In genomic region chr11:74929431-74930363, GRCh38 we compare ENCODE assay signal across 8 cellular contexts. TPM values are rescaled to one million over a fixed set of nuclear protein-coding genes. Genes with fewer than 3 reads are reported as not detected.
DNase-seq lines count a peak whose midpoint lies in the region; ATAC-seq and TF ChIP-seq lines count a peak whose summit lies in the region.

No MANE protein-coding gene starts in this region.

- no peaks in the 10 kb centered on the region for H4K20me1 ChIP-seq in GM23338 (replicated peaks; ENCODE audit: insufficient read depth)

- no peak overlapping the region for H2AFZ ChIP-seq in GM23338

- H3K9me3 Mint-ChIP-seq in GM23338, result no peaks in the 10 kb centered on the region

- H3K27me3 ChIP-seq in GM23338 (ENCODE audit: insufficient read depth), result no peaks in the 10 kb centered on the region

- H3K36me3 Mint-ChIP-seq in GM23338 (ENCODE audit: low read depth), result no peaks in the 10 kb centered on the region

- H3K4me1 Mint-ChIP-seq in GM23338, result no peaks in the 10 kb centered on the region

- intact Hi-C loops in left cardiac atrium (cut with DNase I), result loop anchor here (1.0 to 10.0 kb wide), 4 partner anchors 103 to 315 kb away; partner anchors contain the start of gene TPBGL (in 2 of the 2)

- no peak overlapping the region for H3K4me3 Mint-ChIP-seq in GM23338

- TF ChIP-seq CTCF in GM23338 (conservative IDR thresholded peaks at IDR 0.05; ENCODE audit: low read depth in 2 of 2), result peak; percentile 93 to 98
- peak; percentile 84 for TF ChIP-seq CTCF in retinal pigment epithelial cell (conservative IDR thresholded peaks at IDR 0.05; ENCODE audit: low read depth, low read length)

- H3K4me3 ChIP-seq in GM23338, result no peak overlapping the region
- H3K4me3 ChIP-seq in retinal pigment epithelial cell (ENCODE audit: low read length), result no peak overlapping the region

- H3K4me1 ChIP-seq in GM23338 (ENCODE audit: insufficient read depth), result no peaks in the 10 kb centered on the region

- no peaks in the 10 kb centered on the region for H3K79me2 ChIP-seq in GM23338 (replicated peaks; ENCODE audit: insufficient read depth)

- H3F3A ChIP-seq in GM23338 (replicated peaks; ENCODE audit: low read depth), result no peaks in the 10 kb centered on the region

- H3K27me3 Mint-ChIP-seq in GM23338 (ENCODE audit: insufficient read depth, low read depth, poor library complexity), result no peaks in the 10 kb centered on the region

- H3K36me3 ChIP-seq in GM23338 (ENCODE audit: insufficient read depth), result no peaks in the 10 kb centered on the region

- H3K4me2 ChIP-seq in GM23338, result no peak overlapping the region

- H3K27ac ChIP-seq in GM23338 (ENCODE audit: low read depth), result no peak overlapping the region

- no peak overlapping the region for H3K27ac Mint-ChIP-seq in GM23338

- peak; percentile 56 for DNase-seq in D341Med (ENCODE audit: low spot score)
- DNase-seq in GM23338 (ENCODE audit: low spot score), result peak; percentile 95
- peak; percentile 13 for DNase-seq in NCI-H1436 treated with DMSO at 0.1 percent for 48 hours (lab: John Stamatoyannopoulos, UW)
- peak; percentile 69 to 79 for DNase-seq in SW 1271 (lab: John Stamatoyannopoulos, UW)
- peak; percentile 89 for DNase-seq in amniotic epithelial cell (ENCODE audit: low read depth)
- peak; percentile 63 for DNase-seq in left cardiac atrium
- peak; percentile 73 for DNase-seq in retinal pigment epithelial cell (ENCODE audit: low read depth)

- ATAC-seq in GM23338, result peak; percentile 98
- ATAC-seq in left cardiac atrium, result peak; percentile 84 to 87
- no peak for ATAC-seq in HG02885 (IDR thresholded peaks at IDR 0.05; ENCODE audit: poor library complexity, unreplicated experiment)

- no peaks in the 10 kb centered on the region for H3K9me2 ChIP-seq in GM23338 (ENCODE audit: insufficient read depth)

TF ChIP-seq in GM23338, 12 proteins besides CTCF, POLR2A, EP300 and RAD21:
- TF ChIP-seq ZNF114 (CRISPR knock-in tag; IDR thresholded peaks at IDR 0.05), result no peak

RNA-seq across cellular contexts. Expression of gene XRRA1, which starts 19.2 kb away (rescaled TPM):
- 3.0 and 4.9 TPM in 2 replicates for total RNA-seq in GM23338 (2014; rRNA removed; shearing (Covaris generic))
- 4.3 and 5.4 TPM in 2 replicates for polyA plus RNA-seq in GM23338 (2016; fragmentation: Nextera tagmentation; extraction: Ambion mirVana)
- 10 to 100 TPM in 1 of 2 donors, 1 to 10 TPM in 1; 5.3 to 13.8 TPM for total RNA-seq in left cardiac atrium

RNA-seq across cellular contexts. Expression of gene SPCS2, which starts 19.4 kb away (rescaled TPM):
- total RNA-seq in GM23338 (2014; rRNA removed; shearing (Covaris generic)), result 70.0 and 115 TPM in 2 replicates
- 329 and 334 TPM in 2 replicates for polyA plus RNA-seq in GM23338 (2016; fragmentation: Nextera tagmentation; extraction: Ambion mirVana)
- total RNA-seq in left cardiac atrium, result 100 to 1,000 TPM; 124 to 141 TPM

RNA-seq across cellular contexts. Expression of gene NEU3, which starts 59.0 kb away (rescaled TPM):
- total RNA-seq in GM23338 (2014; rRNA removed; shearing (Covaris generic)), result 23.4 and 25.9 TPM in 2 replicates
- 2.8 TPM in 2 replicates for polyA plus RNA-seq in GM23338 (2016; fragmentation: Nextera tagmentation; extraction: Ambion mirVana)
- total RNA-seq in left cardiac atrium, result 1 to 10 TPM; 4.8 to 6.6 TPM

Comparison
In these comparisons a context has a peak if more than half of its experiments do, and no peak if none do; other contexts are left out.
1. DNase-seq: peak in every context shown above with its lines; median percentile 95 in GM23338; 89 in amniotic epithelial cell; 74 in SW 1271; 73 in retinal pigment epithelial cell; 63 in left cardiac atrium; 56 in D341Med; 13 in NCI-H1436 treated with DMSO at 0.1 percent for 48 hours.